Comparison of ENCODE assay signal across 1 cellular context in genomic region chr11:62373464-62374110, GRCh38.
A peak's percentile ranks its signal among the peaks of the same experiment; 100 is the strongest.
TF ChIP-seq lines count a peak whose summit lies in the region.

No MANE protein-coding gene starts in this region.

TF ChIP-seq in K562, 482 proteins besides CTCF, POLR2A, EP300 and RAD21:
- TF ChIP-seq ZNF408 (CRISPR knock-in tag; IDR thresholded peaks at IDR 0.05; ENCODE audit: low read depth) (no peak), RCOR1 (IDR thresholded peaks at IDR 0.05; ENCODE audit: borderline replicate concordance in 1 of 2, low read depth in 2 of 2, low read length in 2 of 2) (no peak), NFIC (IDR thresholded peaks at IDR 0.05) (no peak), CXXC5 (CRISPR knock-in tag; IDR thresholded peaks at IDR 0.05) (no peak), E4F1 (CRISPR knock-in tag; IDR thresholded peaks at IDR 0.05; ENCODE audit: borderline replicate concordance) (no peak), ZNF445 (CRISPR knock-in tag; IDR thresholded peaks at IDR 0.05; ENCODE audit: low read depth) (no peak), ZNF184 (CRISPR knock-in tag; IDR thresholded peaks at IDR 0.05) (no peak)
- TF ChIP-seq, protein P1, sequence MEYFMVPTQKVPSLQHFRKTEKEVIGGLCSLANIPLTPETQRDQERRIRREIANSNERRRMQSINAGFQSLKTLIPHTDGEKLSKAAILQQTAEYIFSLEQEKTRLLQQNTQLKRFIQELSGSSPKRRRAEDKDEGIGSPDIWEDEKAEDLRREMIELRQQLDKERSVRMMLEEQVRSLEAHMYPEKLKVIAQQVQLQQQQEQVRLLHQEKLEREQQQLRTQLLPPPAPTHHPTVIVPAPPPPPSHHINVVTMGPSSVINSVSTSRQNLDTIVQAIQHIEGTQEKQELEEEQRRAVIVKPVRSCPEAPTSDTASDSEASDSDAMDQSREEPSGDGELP (CRISPR knock-in tag; IDR thresholded peaks at IDR 0.05; ENCODE audit: borderline replicate concordance) = peak; percentile 18; the same call in 1 of the 2 replicates
